Comparison of ENCODE assay signal across 1 cellular context in the genomic region with DNA sequence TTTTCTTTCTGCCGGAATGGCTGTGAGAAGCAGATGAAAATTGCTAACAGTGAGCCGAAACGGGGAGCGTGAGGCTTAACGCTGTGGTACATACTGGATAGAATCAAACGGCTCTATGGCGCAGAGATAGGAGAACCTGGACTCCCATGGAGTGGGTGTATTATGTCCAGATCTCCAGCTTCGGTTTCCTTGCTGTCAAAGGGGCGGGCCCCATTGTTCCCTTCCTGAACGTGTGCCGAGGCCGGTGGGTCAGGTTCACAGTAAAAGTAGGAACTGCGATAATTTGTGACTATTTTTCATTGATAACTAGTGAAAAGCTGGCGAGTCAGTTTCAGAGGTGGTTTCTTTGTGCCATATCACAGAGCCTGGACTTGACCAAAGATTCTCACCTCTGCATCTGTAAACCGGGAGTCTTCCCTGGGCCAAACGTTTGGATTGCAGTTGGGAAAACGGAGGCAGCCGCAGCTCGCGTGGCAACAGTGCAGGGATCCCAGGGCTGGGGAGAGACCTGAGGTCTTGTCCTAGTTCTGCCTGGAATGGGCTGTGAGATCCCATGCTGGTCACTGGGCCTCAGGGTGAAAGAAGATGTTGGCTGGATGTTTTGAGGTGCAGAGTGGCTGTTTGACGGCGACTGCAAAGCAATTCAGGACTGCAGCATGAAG.
TF ChIP-seq lines count a peak whose summit lies in the region.

No MANE protein-coding gene starts in this region.

TF ChIP-seq in endothelial cell of umbilical vein, 7 proteins besides CTCF, POLR2A, EP300 and RAD21:
- TF ChIP-seq FOS (IDR thresholded peaks at IDR 0.05; ENCODE audit: borderline replicate concordance, insufficient read depth, low read length): no peak
- no peak for TF ChIP-seq JUN (IDR thresholded peaks at IDR 0.05; ENCODE audit: borderline replicate concordance, insufficient read depth, insufficient read length, low read depth)
- TF ChIP-seq MYC (IDR thresholded peaks at IDR 0.05; ENCODE audit: low read depth, low read length): no peak
- TF ChIP-seq GATA2 (IDR thresholded peaks at IDR 0.05; ENCODE audit: insufficient read depth, insufficient read length, low read depth, low read length): no peak
- TF ChIP-seq EZH2 (IDR thresholded peaks at IDR 0.05; ENCODE audit: borderline replicate concordance, low read depth, low read length, severe bottlenecking): no peak
- TF ChIP-seq, protein P1, sequence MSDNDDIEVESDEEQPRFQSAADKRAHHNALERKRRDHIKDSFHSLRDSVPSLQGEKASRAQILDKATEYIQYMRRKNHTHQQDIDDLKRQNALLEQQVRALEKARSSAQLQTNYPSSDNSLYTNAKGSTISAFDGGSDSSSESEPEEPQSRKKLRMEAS (IDR thresholded peaks at IDR 0.05; ENCODE audit: insufficient read depth, insufficient read length): no peak
- no peak for TF ChIP-seq POLR2AphosphoS5 (IDR thresholded peaks at IDR 0.05; ENCODE audit: insufficient read depth, low read depth, low read length)
TF ChIP-seq in endothelial cell of umbilical vein: peak in this region for 0.
